In genomic region chr17:74368341-74369152, GRCh38 we compare ENCODE assay signal across 8 cellular contexts. TPM values are rescaled to one million over a fixed set of nuclear protein-coding genes. Genes with fewer than 3 reads are reported as not detected.
A peak's percentile ranks its signal among the peaks of the same experiment; 100 is the strongest.
DNase-seq lines count a peak whose midpoint lies in the region; ATAC-seq and TF ChIP-seq lines count a peak whose summit lies in the region.

No MANE protein-coding gene starts in this region.

- H3K4me1 ChIP-seq in Karpas-422 (ENCODE audit: low read length) = no peaks in the 10 kb centered on the region
- H3K4me1 ChIP-seq in adrenal gland (replicated peaks in 1 of 2) = no peaks in the 10 kb centered on the region

- H3K4me3 Mint-ChIP-seq in T-cell = peak overlapping the region; percentile 31 to 69 (median 43)

- POLR2A ChIA-PET in T-cell (lab: Charles Lee) = interaction anchor here in 1 of 2 donors (0.6 kb wide), 1 partner anchor 1144 kb away, joined by 3 read pairs; no protein-coding TSS in a partner anchor

- H3K36me3 ChIP-seq in Karpas-422 (ENCODE audit: insufficient read depth, low read length) (no peaks in the 10 kb centered on the region), adrenal gland (replicated peaks in 1 of 2) (no peaks in the 10 kb centered on the region)

- no peaks in the 10 kb centered on the region for H3K36me3 Mint-ChIP-seq in T-cell

- H3K9me3 ChIP-seq in Karpas-422 (ENCODE audit: low read length) = no peaks in the 10 kb centered on the region
- H3K9me3 ChIP-seq in adrenal gland (replicated peaks in 1 of 3) = no peaks in the 10 kb centered on the region

- H3K9me2 ChIP-seq in Karpas-422 (replicated peaks; ENCODE audit: insufficient read depth, low read length) = no peaks in the 10 kb centered on the region

- 0 out of 2 replicates have a peak, but pooled peaks cover 3% of the 10 kb centered on the region for H4K20me1 ChIP-seq in Karpas-422 (ENCODE audit: insufficient read depth, low read depth, low read length)

- H3K27me3 ChIP-seq in Karpas-422 (ENCODE audit: low read length) (no peaks in the 10 kb centered on the region), adrenal gland (no peaks in the 10 kb centered on the region)

- no peak overlapping the region for H3K27ac Mint-ChIP-seq in T-cell

- CTCF ChIA-PET in T-cell (lab: Charles Lee) = interaction anchor here (0.5 to 2.4 kb wide), 26 partner anchors 9 to 1429 kb away, joined by 3 to 13 read pairs (median 4); no protein-coding TSS in a partner anchor

- no peaks in the 10 kb centered on the region for H3K9me3 Mint-ChIP-seq in T-cell

- no peak overlapping the region for H3K9ac ChIP-seq in Karpas-422 (ENCODE audit: low read length)

- peak; percentile 78 to 97 (median 88) for TF ChIP-seq CTCF in adrenal gland (IDR thresholded peaks at IDR 0.05)
- TF ChIP-seq CTCF in retinal pigment epithelial cell (conservative IDR thresholded peaks at IDR 0.05; ENCODE audit: low read depth, low read length) = peak; percentile 94

- H2AFZ ChIP-seq in Karpas-422 (ENCODE audit: low read length) = no peak overlapping the region

- TF ChIP-seq POLR2A in adrenal gland (IDR thresholded peaks at IDR 0.05) = no peak

- no peaks in the 10 kb centered on the region for H3K79me2 ChIP-seq in Karpas-422 (ENCODE audit: low read length)

- peaks cover 6 to 9% of the 10 kb centered on the region in 2 donors for H3K27me3 Mint-ChIP-seq in T-cell

- no peak overlapping the region for H3K4me2 ChIP-seq in Karpas-422 (ENCODE audit: low read depth, low read length, poor library complexity, severe bottlenecking)

- peaks cover 15 to 17% (median 15%) of the 10 kb centered on the region in 3 donors for H3K4me1 Mint-ChIP-seq in T-cell

- intact Hi-C loops in adrenal gland (cut with DNase I) = loop anchor here in 1 of 2 donors (10.0 kb wide), 1 partner anchor 154 kb away; the partner anchor contains the start of gene TTYH2
- intact Hi-C loops in left cardiac atrium (cut with DNase I) = no loop called here

- no peak overlapping the region for H3K27ac ChIP-seq in Karpas-422 (ENCODE audit: low read length)
- no peak overlapping the region for H3K27ac ChIP-seq in adrenal gland

- peak; percentile 69 to 81 (median 76) for ATAC-seq in T-cell (replicated peaks in 1 of 4)
- ATAC-seq in left cardiac atrium = peak; percentile 61 to 78
- no peak for ATAC-seq in GM19328 (IDR thresholded peaks at IDR 0.05; ENCODE audit: unreplicated experiment)
- no peak for ATAC-seq in HG03135 (IDR thresholded peaks at IDR 0.05; ENCODE audit: unreplicated experiment)

- no peak overlapping the region for H3K4me3 ChIP-seq in Karpas-422 (ENCODE audit: low read length)
- H3K4me3 ChIP-seq in adrenal gland = no peak overlapping the region
- H3K4me3 ChIP-seq in retinal pigment epithelial cell (ENCODE audit: low read length) = no peak overlapping the region

- DNase-seq in DMS53 (lab: John Stamatoyannopoulos, UW) = peak; percentile 91
- DNase-seq in Karpas-422 = peak; percentile 85
- peak; percentile 22 to 76 (median 65) for DNase-seq in T-cell
- peak; percentile 72 to 87 (median 76) for DNase-seq in adrenal gland
- DNase-seq in left cardiac atrium = peak; percentile 78
- DNase-seq in retinal pigment epithelial cell (ENCODE audit: low read depth) = no peak

- WGBS in adrenal gland, 4 donors = 20 to 32% (median 26%) methylated on average over 6 to 14 of the region's 14 CpGs

RNA-seq across cellular contexts. Expression of gene GPR142, which starts 1.2 kb away (rescaled TPM):
- total RNA-seq in Karpas-422 (2014; rRNA removed; shearing (Covaris generic); ENCODE audit: low replicate concordance) = not detected in 2 replicates
- total RNA-seq in T-cell = not detected
- not detected for total RNA-seq in adrenal gland
- polyA plus RNA-seq in adrenal gland = under 1 TPM in 1 of 3 donors, not detected in 2; 0.13 TPM
- total RNA-seq in left cardiac atrium = under 1 TPM in 1 of 2 donors, not detected in 1; 0.15 TPM

RNA-seq across cellular contexts. Expression of gene BTBD17, which starts 6.9 kb away (rescaled TPM):
- not detected in 2 replicates for total RNA-seq in Karpas-422 (2014; rRNA removed; shearing (Covaris generic); ENCODE audit: low replicate concordance)
- total RNA-seq in T-cell = under 1 TPM in 1 of 5 donors, not detected in 4; 0.26 TPM
- total RNA-seq in adrenal gland = 1 to 10 TPM in 2 of 8 donors, under 1 TPM in 2, not detected in 4; 0.11 to 1.1 (median 0.87) TPM
- polyA plus RNA-seq in adrenal gland = under 1 TPM; 0.10 to 0.72 (median 0.24) TPM
- not detected for total RNA-seq in left cardiac atrium

RNA-seq across cellular contexts. Expression of gene KIF19, which starts 42.5 kb away (rescaled TPM):
- not detected in 2 replicates for total RNA-seq in Karpas-422 (2014; rRNA removed; shearing (Covaris generic); ENCODE audit: low replicate concordance)
- total RNA-seq in T-cell = 1 to 10 TPM in 1 of 5 donors, under 1 TPM in 4; 0.20 to 2.0 (median 0.53) TPM
- total RNA-seq in adrenal gland = under 1 TPM in 7 of 8 donors, not detected in 1; 0.14 to 0.69 (median 0.29) TPM
- 1 to 10 TPM in 1 of 3 donors, under 1 TPM in 1, not detected in 1; 0.64 to 1.7 TPM for polyA plus RNA-seq in adrenal gland
- total RNA-seq in left cardiac atrium = 1 to 10 TPM in 1 of 2 donors, under 1 TPM in 1; 0.62 to 1.6 TPM

Comparison
In these comparisons a context has a peak if more than half of its experiments do, and no peak if none do; other contexts are left out.
1. ATAC-seq: peak in T-cell (4 of 4) and left cardiac atrium (2 of 2); none in GM19328 (single experiment) and HG03135 (single experiment).